Comparison of ENCODE assay signal across 16 cellular contexts in the genomic region with DNA sequence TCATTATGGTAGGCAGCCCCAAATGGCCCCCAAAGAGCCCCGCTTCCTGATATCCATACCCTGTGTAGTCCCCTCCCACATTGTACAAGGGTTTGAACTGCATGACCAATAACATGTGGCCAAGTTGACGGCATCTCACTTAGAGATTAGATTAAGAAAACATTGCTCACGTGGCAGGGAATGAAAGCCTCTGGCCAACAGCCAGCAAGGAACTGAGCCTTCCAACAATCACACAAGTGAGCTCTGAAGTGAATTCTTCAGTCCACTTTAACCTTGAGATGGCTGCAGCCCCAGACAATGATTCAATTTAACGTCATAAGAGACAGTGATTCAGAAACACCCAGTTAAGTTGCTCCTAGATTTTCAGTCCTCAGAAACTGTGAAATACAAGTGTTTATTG.
DNase-seq lines count a peak whose midpoint lies in the region; ATAC-seq and TF ChIP-seq lines count a peak whose summit lies in the region.
"Had no signal": no experiment of that assay in that cellular context is flagged by ENCODE, and none has a peak within 500 bp of the region (broad histone marks: within the 10 kb centered on the region; RNA-seq: fewer than 3 reads in every experiment).

No MANE protein-coding gene starts in this region.

- H3K27me3 Mint-ChIP-seq in HFFc6 (ENCODE audit: insufficient read depth): peaks cover 5% of the 10 kb centered on the region

- 0 out of 2 replicates have a peak overlapping the region, but pooled peaks have one; percentile 18 for H3K4me3 Mint-ChIP-seq in HFFc6
- H3K4me3 Mint-ChIP-seq: activated T-cell treated with anti-CD3 and anti-CD28 coated beads, Interleukin-2, amount 50 U/mL, for 4 hours; memory B cell; WTC11 had no signal

- in situ Hi-C loops in brain microvascular endothelial cell (cut with HindIII; ENCODE audit: low pct_ligation_motif_present, low sequenced_read_pairs): no loop called here

- peak; percentile 55 for DNase-seq in AG04449 (ENCODE audit: low read depth, low spot score)
- peak; percentile 86 for DNase-seq in HFFc6
- DNase-seq in brain microvascular endothelial cell: peak; percentile 99
- DNase-seq in kidney glomerular epithelial cell (lab: John Stamatoyannopoulos, UW): peak; percentile 47
- DNase-seq in superior temporal gyrus (ENCODE audit: extremely low spot score): no peak
- DNase-seq in DMS 273 treated with DMSO at 0.1 percent for 48 hours (lab: John Stamatoyannopoulos, UW): no peak
- DNase-seq in H4 (ENCODE audit: low spot score): no peak
- DNase-seq: activated T-cell treated with anti-CD3 and anti-CD28 coated beads, Interleukin-2, amount 50 U/mL, for 4 hours; KBM-7; NCI-H2029 treated with DMSO at 0.1 percent for 48 hours; psoas muscle had no signal

- CTCF ChIA-PET in AG04449 (lab: Yijun Ruan, JAX): no interaction called here

- H3K9me3 Mint-ChIP-seq in HFFc6: peaks cover 27% of the 10 kb centered on the region

- no peak overlapping the region for H3K4me3 ChIP-seq in AG04449 (ENCODE audit: low read depth, low read length)
- H3K4me3 ChIP-seq in brain microvascular endothelial cell (ENCODE audit: low read depth, low read length): no peak overlapping the region
- no peak overlapping the region for H3K4me3 ChIP-seq in gastroesophageal sphincter
- H3K4me3 ChIP-seq: BLaER1 treated with 17β-estradiol and CSF1 and Interleukin-3, amounts not matched to agents 10 nM and 100 nM; psoas muscle; tibial nerve had no signal

- H3K36me3 ChIP-seq in brain microvascular endothelial cell (replicated peaks) (no peaks in the 10 kb centered on the region), gastroesophageal sphincter (no peaks in the 10 kb centered on the region)
- H3K36me3 ChIP-seq: BLaER1 treated with 17β-estradiol and CSF1 and Interleukin-3, amounts not matched to agents 10 nM and 100 nM; tibial nerve had no signal

- H3K27ac Mint-ChIP-seq in HFFc6: peak overlapping the region; percentile 71
- H3K27ac Mint-ChIP-seq: memory B cell, WTC11 had no signal

- no peak for TF ChIP-seq EP300 in gastroesophageal sphincter (IDR thresholded peaks at IDR 0.05)

- no peak for TF ChIP-seq POLR2A in gastroesophageal sphincter (IDR thresholded peaks at IDR 0.05)

- H3K27me3 ChIP-seq in brain microvascular endothelial cell (replicated peaks): no peaks in the 10 kb centered on the region
- H3K27me3 ChIP-seq in gastroesophageal sphincter: no peaks in the 10 kb centered on the region
- H3K27me3 ChIP-seq: BLaER1 treated with 17β-estradiol and CSF1 and Interleukin-3, amounts not matched to agents 10 nM and 100 nM; tibial nerve had no signal

- H3K27ac ChIP-seq in brain microvascular endothelial cell (peak overlapping the region; percentile 42), gastroesophageal sphincter (no peak overlapping the region)
- H3K27ac ChIP-seq: BLaER1 treated with 17β-estradiol and CSF1 and Interleukin-3, amounts not matched to agents 10 nM and 100 nM; psoas muscle; tibial nerve had no signal

- H3K4me1 Mint-ChIP-seq in HFFc6 (ENCODE audit: low read depth): peaks cover 60% of the 10 kb centered on the region
- H3K4me1 Mint-ChIP-seq: memory B cell had no signal

- WGBS in gastroesophageal sphincter (ENCODE audit: low coverage in 1 of 2), 2 donors: 21 to 28% methylated on average over 3 to 4 of the region's 4 CpGs

- no peak for TF ChIP-seq CTCF in AG04449 (IDR thresholded peaks at IDR 0.05; ENCODE audit: insufficient read depth, low read length, missing control alignments)
- no peak for TF ChIP-seq CTCF in HFFc6 (IDR thresholded peaks at IDR 0.05)
- TF ChIP-seq CTCF in brain microvascular endothelial cell (IDR thresholded peaks at IDR 0.05; ENCODE audit: low read depth, low read length, missing control alignments): no peak
- no peak for TF ChIP-seq CTCF in gastroesophageal sphincter (IDR thresholded peaks at IDR 0.05)

- H3K9me3 ChIP-seq in gastroesophageal sphincter: peaks cover 0 to 20% (median 0%) of the 10 kb centered on the region in 3 donors

- no peaks in the 10 kb centered on the region for H3K4me1 ChIP-seq in gastroesophageal sphincter
- H3K4me1 ChIP-seq: tibial nerve had no signal

- H3K36me3 Mint-ChIP-seq in HFFc6 (ENCODE audit: low read depth): peaks cover 24% of the 10 kb centered on the region
- H3K36me3 Mint-ChIP-seq: memory B cell had no signal

- no peak for ATAC-seq in gastroesophageal sphincter
- ATAC-seq: activated T-cell treated with anti-CD3 and anti-CD28 coated beads, Interleukin-2, amount 50 U/mL, for 4 hours; psoas muscle; WTC11 had no signal

- POLR2A ChIA-PET in AG04449 (lab: Yijun Ruan, JAX): no interaction called here

Comparison
In these comparisons a context has a peak if more than half of its experiments do, and no peak if none do; other contexts are left out.
1. DNase-seq: peak in AG04449 (single experiment), HFFc6 (single experiment), brain microvascular endothelial cell (single experiment) and kidney glomerular epithelial cell (single experiment); none in superior temporal gyrus (single experiment), DMS 273 treated with DMSO at 0.1 percent for 48 hours (single experiment) and H4 (single experiment).